In the genomic region with DNA sequence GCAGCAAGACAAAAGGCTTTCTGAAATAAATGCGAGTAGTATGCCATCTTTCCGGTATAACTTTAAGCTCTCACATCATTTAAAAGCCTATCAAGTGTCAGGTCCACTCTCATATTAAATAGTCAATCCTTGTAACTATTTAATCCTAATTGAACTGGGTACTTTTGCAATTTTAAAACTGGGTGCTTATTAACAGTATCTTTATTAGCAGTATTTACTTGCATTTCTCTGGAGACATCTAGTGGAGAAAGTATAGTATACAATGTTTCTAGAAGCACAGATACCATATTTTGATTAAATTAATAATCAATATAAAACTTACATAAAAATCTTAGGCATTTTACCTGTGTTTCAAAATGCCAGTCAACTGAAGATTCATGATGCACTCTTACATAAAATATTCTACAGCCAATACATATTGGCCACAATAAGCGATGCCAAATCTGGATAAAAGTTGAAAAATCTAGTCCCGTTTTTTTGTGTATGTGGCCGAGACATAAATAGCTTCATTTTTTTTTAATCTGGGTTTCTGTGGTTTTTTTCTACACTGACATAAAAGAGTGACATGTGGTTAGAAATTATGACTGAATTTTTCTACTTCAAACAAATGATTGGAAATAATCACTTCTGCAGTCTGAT, we compare ENCODE assay signal across 10 cellular contexts. TPM values are rescaled to one million over a fixed set of nuclear protein-coding genes. Genes with fewer than 3 reads are reported as not detected.
DNase-seq lines count a peak whose midpoint lies in the region; ATAC-seq and TF ChIP-seq lines count a peak whose summit lies in the region.
"Had no signal": no experiment of that assay in that cellular context is flagged by ENCODE, and none has a peak within 500 bp of the region (broad histone marks: within the 10 kb centered on the region; RNA-seq: fewer than 3 reads in every experiment).

No MANE protein-coding gene starts in this region.

- H3K4me2 ChIP-seq in PC-9: no peak overlapping the region

- H3K36me3 ChIP-seq in PC-9 (ENCODE audit: low read depth): no peaks in the 10 kb centered on the region

- H3K9me3 ChIP-seq in PC-9 (ENCODE audit: insufficient read depth, low read depth): no peaks in the 10 kb centered on the region

- POLR2A ChIA-PET in PC-9 (lab: Charles Lee; ENCODE audit: unreplicated experiment): interaction anchor here (0.7 kb wide), 1 partner anchor 558 kb away, joined by 3 read pairs; no protein-coding TSS in a partner anchor

- no peaks in the 10 kb centered on the region for H4K20me1 ChIP-seq in PC-9 (ENCODE audit: insufficient read depth)

- no peaks in the 10 kb centered on the region for H3K79me2 ChIP-seq in PC-9 (ENCODE audit: low read depth)

- H3K27me3 ChIP-seq in PC-9 (ENCODE audit: insufficient read depth, low read depth): no peaks in the 10 kb centered on the region

- DNase-seq in NCI-H345 (lab: John Stamatoyannopoulos, UW) (peak; percentile 3), NCI-H345 treated with DMSO at 0.1 percent for 48 hours (lab: John Stamatoyannopoulos, UW; ENCODE audit: unreplicated experiment) (no peak), PC-9 (no peak), fibroblast of pulmonary artery (ENCODE audit: low read depth) (peak; percentile 58), superior temporal gyrus (ENCODE audit: extremely low spot score) (peak; percentile 68), middle frontal gyrus (ENCODE audit: extremely low spot score, low spot score) (no peak)
- no peak for DNase-seq in stimulated activated CD4-positive, alpha-beta T cell treated with anti-CD3 and anti-CD28 coated beads, Interleukin-12 subunit alpha, Interleukin-12 subunit beta, amount 100 ng/mL, for 4 hours
- DNase-seq: activated CD4-positive, alpha-beta T cell treated with anti-CD3 and anti-CD28 coated beads, Interleukin-2, amount 50 U/mL, for 48 hours; CD4-positive, CD25-positive, alpha-beta regulatory T cell had no signal

- no peak overlapping the region for H2AFZ ChIP-seq in PC-9

- no peaks in the 10 kb centered on the region for H3F3A ChIP-seq in PC-9 (ENCODE audit: insufficient read depth, low read depth)

- no peaks in the 10 kb centered on the region for H3K4me1 ChIP-seq in PC-9 (replicated peaks; ENCODE audit: insufficient read depth)

- intact Hi-C loops in PC-9 (cut with micrococcal nuclease; ENCODE audit: unreplicated experiment): loop anchor here (2.0 to 10.0 kb wide), 3 partner anchors 494 to 606 kb away; a partner anchor contains a TSS

- peak; percentile 74 for TF ChIP-seq CTCF in PC-9 (conservative IDR thresholded peaks at IDR 0.05)
- TF ChIP-seq CTCF in fibroblast of pulmonary artery (IDR thresholded peaks at IDR 0.05; ENCODE audit: low read length, missing control alignments): peak; percentile 60

- H3K27ac ChIP-seq in PC-9: no peak overlapping the region

- H3K4me3 ChIP-seq in PC-9: no peak overlapping the region
- H3K4me3 ChIP-seq in fibroblast of pulmonary artery (replicated peaks; ENCODE audit: low read depth, low read length): no peak overlapping the region

- ATAC-seq in HG02642 (IDR thresholded peaks at IDR 0.05; ENCODE audit: poor library complexity, unreplicated experiment): no peak

- CTCF ChIA-PET in PC-9 (lab: Charles Lee): no interaction called here

- no peaks in the 10 kb centered on the region for H3K9me2 ChIP-seq in PC-9 (ENCODE audit: insufficient read depth)

- no TSS peak for BruUV-seq in PC-9 (replicated peaks; lab: Mats Ljungman, UMichigan)

RNA-seq across cellular contexts. Expression of a gene that starts 4.3 kb away (rescaled TPM):
- total RNA-seq in PC-9 (2021): not detected in 2 replicates
- total RNA-seq: CD4-positive, CD25-positive, alpha-beta regulatory T cell had no signal

Comparison
In these comparisons a context has a peak if more than half of its experiments do, and no peak if none do; other contexts are left out.
1. DNase-seq: peak in NCI-H345 (single experiment), fibroblast of pulmonary artery (single experiment) and superior temporal gyrus (single experiment); none in NCI-H345 treated with DMSO at 0.1 percent for 48 hours (single experiment), PC-9 (0 of 2), stimulated activated CD4-positive, alpha-beta T cell treated with anti-CD3 and anti-CD28 coated beads, Interleukin-12 subunit alpha, Interleukin-12 subunit beta, amount 100 ng/mL, for 4 hours (single experiment) and middle frontal gyrus (single experiment).